Comparison of ENCODE assay signal across 23 cellular contexts in the genomic region with DNA sequence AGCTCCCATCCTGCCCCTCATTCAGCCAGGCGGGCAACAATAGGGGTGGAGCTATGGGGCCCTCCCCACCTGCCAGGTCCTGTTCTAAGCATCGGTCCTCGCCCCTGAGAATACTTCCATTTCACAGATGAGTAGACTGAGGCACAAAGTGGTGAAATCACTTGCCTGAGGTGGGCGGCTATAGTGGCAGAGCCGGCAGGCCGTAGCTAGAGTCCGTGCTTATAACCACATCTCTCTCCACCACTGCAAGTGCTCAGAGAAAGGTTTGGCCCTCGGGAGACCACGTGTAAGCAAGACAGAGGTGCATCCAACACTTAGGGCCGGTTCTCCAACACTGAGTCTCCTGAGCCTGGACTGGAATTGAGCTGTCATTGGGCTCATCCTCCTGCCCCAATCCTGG.
"Had no signal": no experiment of that assay in that cellular context is flagged by ENCODE, and none has a peak within 500 bp of the region (broad histone marks: within the 10 kb centered on the region; RNA-seq: fewer than 3 reads in every experiment).

No MANE protein-coding gene starts in this region.

- ATAC-seq: effector memory CD8-positive, alpha-beta T cell; naive thymus-derived CD4-positive, alpha-beta T cell; pancreas; stimulated activated effector memory CD8-positive, alpha-beta T cell treated with anti-CD3 and anti-CD28 coated beads, Interleukin-12 subunit alpha, Interleukin-12 subunit beta, amount 100 ng/mL, for 72 hours had no signal

- H3K4me1 ChIP-seq: pancreas, sigmoid colon, thyroid gland had no signal

- H3K27me3 ChIP-seq: esophagus squamous epithelium, hepatocyte, pancreas, sigmoid colon, thyroid gland had no signal

- H3K9me3 ChIP-seq: esophagus squamous epithelium, pancreas, sigmoid colon, stomach, thyroid gland had no signal

- H3K79me2 ChIP-seq: hepatocyte had no signal

- FAIRE-seq: endometrium, kidney, pancreas had no signal

- H3K4me2 ChIP-seq: hepatocyte had no signal

- H3K27ac ChIP-seq: esophagus squamous epithelium, hepatocyte, pancreas, sigmoid colon, stomach, thyroid gland had no signal

- H3K4me3 ChIP-seq: esophagus squamous epithelium, hepatocyte, lung, pancreas, sigmoid colon, stomach, thyroid gland had no signal

- H2AFZ ChIP-seq: hepatocyte had no signal

- H3K36me3 ChIP-seq: esophagus squamous epithelium, pancreas, sigmoid colon, stomach, thyroid gland had no signal

- DNase-seq: cerebellar nuclear complex; cortex of kidney; effector memory CD8-positive, alpha-beta T cell; erythroblast; esophagus squamous epithelium; foreskin melanocyte; kidney; naive thymus-derived CD4-positive, alpha-beta T cell; nephron progenitor cell; occipital lobe; pancreas; retina; sigmoid colon; stimulated activated CD4-positive, alpha-beta T cell treated with anti-CD3 and anti-CD28 coated beads, Interleukin-2, amount 100 ng/mL, for 24 hours; stimulated activated CD4-positive, alpha-beta T cell treated with anti-CD3 and anti-CD28 coated beads, Interleukin-4, amount 100 ng/mL, for 24 hours; stimulated activated naive CD4-positive, alpha-beta T cell treated with Interleukin-2 at 50 U/mL for 16 hours; stomach; thyroid gland; trophoblast cell had no signal
